20 cellular contexts compared by ENCODE assay signal in genomic region chr7:50592940-50593339, GRCh38. TPM values are rescaled to one million over a fixed set of nuclear protein-coding genes. Genes with fewer than 3 reads are reported as not detected.
DNase-seq lines count a peak whose midpoint lies in the region; ATAC-seq and TF ChIP-seq lines count a peak whose summit lies in the region.
"Had no signal": no experiment of that assay in that cellular context is flagged by ENCODE, and none has a peak within 500 bp of the region (broad histone marks: within the 10 kb centered on the region; RNA-seq: fewer than 3 reads in every experiment).

No MANE protein-coding gene starts in this region.

- POLR2A ChIA-PET in IMR-90 (lab: Charles Lee; ENCODE audit: unreplicated experiment) = no interaction called here
- POLR2A ChIA-PET in activated CD4-positive, alpha-beta T cell treated with anti-CD3 and anti-CD28 coated beads, Interleukin-2, amount 10 ng/mL, durations not matched to agents 7 days and 5 days (lab: Charles Lee) = no interaction called here

- no peak overlapping the region for H4K5ac ChIP-seq in IMR-90 (ENCODE audit: low read depth, low read length)

- H3K9me3 Mint-ChIP-seq in osteocyte (ENCODE audit: unreplicated experiment) (no peaks in the 10 kb centered on the region), type B pancreatic cell (no peaks in the 10 kb centered on the region)
- no peaks in the 10 kb centered on the region for H3K9me3 Mint-ChIP-seq in activated CD4-positive, alpha-beta T cell treated with anti-CD3 and anti-CD28 coated beads, Interleukin-2, amount 10 ng/mL, durations not matched to agents 7 days and 5 days
- H3K9me3 Mint-ChIP-seq: GM23338, IgD-negative memory B cell had no signal

- no peak for TF ChIP-seq RAD21 in IMR-90 (IDR thresholded peaks at IDR 0.05; ENCODE audit: low read length)

- no peak overlapping the region for H3K23ac ChIP-seq in IMR-90 (ENCODE audit: low read depth, low read length)
- H3K23ac ChIP-seq in mesenchymal stem cell (ENCODE audit: low read length in 2 of 2) = no peak overlapping the region

- intact Hi-C loops in IMR-90 (cut with micrococcal nuclease) = no loop called here

- H2AK5ac ChIP-seq in IMR-90 (ENCODE audit: low read depth, low read length) (no peak overlapping the region), mesenchymal stem cell (ENCODE audit: low read length, severe bottlenecking) (peak overlapping the region; percentile 58)

- no peaks in the 10 kb centered on the region for H3K27me3 ChIP-seq in IMR-90 (ENCODE audit: control insufficient read depth, insufficient read depth, low read length)
- no peaks in the 10 kb centered on the region for H3K27me3 ChIP-seq in mesenchymal stem cell (ENCODE audit: control insufficient read depth in 1 of 2, insufficient read depth in 1 of 2, low read length in 2 of 2)
- H3K27me3 ChIP-seq: BE2C had no signal

- 95% methylated on average over 9 of the region's 13 CpGs; no CpG with 5 or more reads in 1 of the 2 experiments for WGBS in IMR-90 (ENCODE audit: extremely low coverage in 2 of 2, insufficient read length in 1 of 2), 2 experiments
- WGBS in mesenchymal stem cell = 94% methylated on average over 13 of the region's 13 CpGs

- no peak overlapping the region for H2BK5ac ChIP-seq in IMR-90 (ENCODE audit: low read depth, low read length, poor library complexity, severe bottlenecking)
- no peak overlapping the region for H2BK5ac ChIP-seq in mesenchymal stem cell (ENCODE audit: low read depth, low read length, poor library complexity, severe bottlenecking)

- H3K9me1 ChIP-seq in IMR-90 (ENCODE audit: insufficient read depth, low read length) = peaks cover 2% of the 10 kb centered on the region; the same call in 1 of the 2 replicates

- CTCF ChIA-PET in IMR-90 (lab: Yijun Ruan, JAX) = no interaction called here
- CTCF ChIA-PET in activated CD4-positive, alpha-beta T cell treated with anti-CD3 and anti-CD28 coated beads, Interleukin-2, amount 10 ng/mL, durations not matched to agents 7 days and 5 days (lab: Charles Lee) = interaction anchor here (0.8 kb wide), 1 partner anchor 27 kb away, joined by 3 read pairs; no protein-coding TSS in a partner anchor

- in situ Hi-C loops in IMR-90 (cut with MboI; ENCODE audit: low sequenced_read_pairs) = no loop called here

- H4K91ac ChIP-seq in IMR-90 (ENCODE audit: insufficient read depth, low read depth, low read length) (no peak overlapping the region), mesenchymal stem cell (ENCODE audit: low read length) (no peak overlapping the region)

- dilution Hi-C loops in IMR-90 (cut with HindIII; ENCODE audit: low sequenced_read_pairs, unreplicated experiment) = no loop called here

- no peak for TF ChIP-seq POLR2A in IMR-90 (IDR thresholded peaks at IDR 0.05; ENCODE audit: low read depth, low read length)

- H4K20me1 ChIP-seq in IMR-90 (ENCODE audit: insufficient read depth, low read length) = no peaks in the 10 kb centered on the region; the same call in 1 of the 2 replicates

- H2BK12ac ChIP-seq in mesenchymal stem cell (ENCODE audit: low read length in 2 of 2) = no peak overlapping the region

- H3K14ac ChIP-seq in IMR-90 (replicated peaks; ENCODE audit: low read depth, low read length) (no peak overlapping the region), mesenchymal stem cell (ENCODE audit: low read length in 2 of 2) (no peak overlapping the region)

- no peak overlapping the region for H3K27ac ChIP-seq in IMR-90 (ENCODE audit: insufficient read depth, low read length)
- no peak overlapping the region for H3K27ac ChIP-seq in mesenchymal stem cell (ENCODE audit: low read length, poor library complexity, severe bottlenecking)
- H3K27ac ChIP-seq: HL-60 had no signal

- H3K4me1 Mint-ChIP-seq in osteocyte (ENCODE audit: unreplicated experiment) = no peaks in the 10 kb centered on the region
- H3K4me1 Mint-ChIP-seq in type B pancreatic cell (ENCODE audit: unreplicated experiment) = no peaks in the 10 kb centered on the region
- H3K4me1 Mint-ChIP-seq in activated CD4-positive, alpha-beta T cell treated with anti-CD3 and anti-CD28 coated beads, Interleukin-2, amount 10 ng/mL, durations not matched to agents 7 days and 5 days = peaks cover 25% of the 10 kb centered on the region
- H3K4me1 Mint-ChIP-seq: GM23338, IgD-negative memory B cell had no signal

- H3K4me3 ChIP-seq in IMR-90 (ENCODE audit: insufficient read depth, low read depth, low read length) (no peak overlapping the region), mesenchymal stem cell (ENCODE audit: insufficient read depth in 1 of 2, low read depth in 1 of 2, low read length in 2 of 2) (no peak overlapping the region)
- H3K4me3 ChIP-seq: GM23338 had no signal

- no peak overlapping the region for H2AFZ ChIP-seq in IMR-90 (replicated peaks; ENCODE audit: low read length, poor library complexity)
- no peak overlapping the region for H2AFZ ChIP-seq in mesenchymal stem cell (ENCODE audit: low read depth, low read length)
- H2AFZ ChIP-seq: GM23338 had no signal

- H3K9me3 ChIP-seq in IMR-90 (ENCODE audit: control insufficient read depth, insufficient read depth, low read length) (no peaks in the 10 kb centered on the region), mesenchymal stem cell (ENCODE audit: control insufficient read depth, low read length) (no peaks in the 10 kb centered on the region)
- H3K9me3 ChIP-seq: BE2C, Caco-2 had no signal

- no peak overlapping the region for H2BK20ac ChIP-seq in IMR-90 (ENCODE audit: low read depth, low read length)

- H3K9ac ChIP-seq in IMR-90 (ENCODE audit: low read depth, low read length) (no peak overlapping the region), mesenchymal stem cell (ENCODE audit: low read length) (no peak overlapping the region)

- H3K27me3 Mint-ChIP-seq in osteocyte (ENCODE audit: unreplicated experiment) (no peaks in the 10 kb centered on the region), type B pancreatic cell (no peaks in the 10 kb centered on the region)
- H3K27me3 Mint-ChIP-seq in activated CD4-positive, alpha-beta T cell treated with anti-CD3 and anti-CD28 coated beads, Interleukin-2, amount 10 ng/mL, durations not matched to agents 7 days and 5 days = peaks cover 2% of the 10 kb centered on the region

- H3K18ac ChIP-seq in IMR-90 (ENCODE audit: low read depth, low read length) (no peak overlapping the region), mesenchymal stem cell (ENCODE audit: low read depth in 1 of 2, low read length in 2 of 2) (no peak overlapping the region)

- ATAC-seq in IMR-90 (ENCODE audit: low read depth) (no peak), GM18502 (IDR thresholded peaks at IDR 0.05; ENCODE audit: poor library complexity, unreplicated experiment) (no peak), left lobe of liver (no peak)
- ATAC-seq: GM23338 had no signal

- H2AK9ac ChIP-seq in IMR-90 (replicated peaks; ENCODE audit: low read depth, low read length, poor library complexity) = peak overlapping the region; percentile 4

- H3K79me1 ChIP-seq in IMR-90 (ENCODE audit: low read depth in 1 of 2, low read length in 2 of 2) = no peaks in the 10 kb centered on the region
- peaks cover 5% of the 10 kb centered on the region for H3K79me1 ChIP-seq in mesenchymal stem cell (replicated peaks; ENCODE audit: low read length, poor library complexity, severe bottlenecking)

- H3K4me1 ChIP-seq in IMR-90 (ENCODE audit: control insufficient read depth, insufficient read depth, low read length) (no peaks in the 10 kb centered on the region), mesenchymal stem cell (ENCODE audit: control insufficient read depth, insufficient read depth, low read depth, low read length) (peaks cover 19% of the 10 kb centered on the region)
- H3K4me1 ChIP-seq: BE2C, Caco-2 had no signal

- H3K36me3 Mint-ChIP-seq in osteocyte (ENCODE audit: unreplicated experiment) (peaks cover 45% of the 10 kb centered on the region), type B pancreatic cell (peaks cover 31% of the 10 kb centered on the region)
- H3K36me3 Mint-ChIP-seq in activated CD4-positive, alpha-beta T cell treated with anti-CD3 and anti-CD28 coated beads, Interleukin-2, amount 10 ng/mL, durations not matched to agents 7 days and 5 days (ENCODE audit: low read depth) = no peaks in the 10 kb centered on the region
- H3K36me3 Mint-ChIP-seq: CD4-positive, CD25-positive, alpha-beta regulatory T cell; IgD-negative memory B cell had no signal

- no peak overlapping the region for H4K8ac ChIP-seq in IMR-90 (ENCODE audit: low read depth in 2 of 2, low read length in 2 of 2)
- H4K8ac ChIP-seq in mesenchymal stem cell (ENCODE audit: low read length) = no peak overlapping the region

- H2BK15ac ChIP-seq in IMR-90 (ENCODE audit: low read depth, low read length) = no peak overlapping the region
- H2BK15ac ChIP-seq in mesenchymal stem cell (ENCODE audit: low read depth, poor library complexity, severe bottlenecking) = no peak overlapping the region

- H3K56ac ChIP-seq in IMR-90 (ENCODE audit: extremely low read depth, insufficient read depth, low read length) = no peak overlapping the region

- H3K27ac Mint-ChIP-seq in osteocyte (ENCODE audit: unreplicated experiment) = no peak overlapping the region
- no peak overlapping the region for H3K27ac Mint-ChIP-seq in type B pancreatic cell
- H3K27ac Mint-ChIP-seq in activated CD4-positive, alpha-beta T cell treated with anti-CD3 and anti-CD28 coated beads, Interleukin-2, amount 10 ng/mL, durations not matched to agents 7 days and 5 days = no peak overlapping the region
- H3K27ac Mint-ChIP-seq: GM23338, IgD-negative memory B cell had no signal

- TF ChIP-seq CTCF in IMR-90 (conservative IDR thresholded peaks at IDR 0.05; ENCODE audit: low read depth, low read length) = no peak
- TF ChIP-seq CTCF in osteocyte (IDR thresholded peaks at IDR 0.05) = no peak
- no peak for TF ChIP-seq CTCF in type B pancreatic cell (conservative IDR thresholded peaks at IDR 0.05)

- H3K36me3 ChIP-seq in IMR-90 (ENCODE audit: control insufficient read depth, insufficient read depth, low read length) (peaks cover 20% of the 10 kb centered on the region), mesenchymal stem cell (ENCODE audit: control insufficient read depth in 1 of 2, insufficient read depth in 2 of 2, low read depth in 1 of 2, low read length in 2 of 2) (peaks cover 22 to 53% of the 10 kb centered on the region in 2 experiments)
- H3K36me3 ChIP-seq: BE2C had no signal

- H3K4me3 Mint-ChIP-seq in osteocyte (ENCODE audit: unreplicated experiment) (no peak overlapping the region), type B pancreatic cell (no peak overlapping the region)
- no peak overlapping the region for H3K4me3 Mint-ChIP-seq in activated CD4-positive, alpha-beta T cell treated with anti-CD3 and anti-CD28 coated beads, Interleukin-2, amount 10 ng/mL, durations not matched to agents 7 days and 5 days
- H3K4me3 Mint-ChIP-seq: CD4-positive, CD25-positive, alpha-beta regulatory T cell; GM23338 had no signal

- no peak overlapping the region for H3K4ac ChIP-seq in IMR-90 (ENCODE audit: low read depth, low read length)
- H3K4ac ChIP-seq in mesenchymal stem cell (ENCODE audit: low read depth in 1 of 2, low read length in 2 of 2) = no peak overlapping the region

- H2BK120ac ChIP-seq in IMR-90 (ENCODE audit: low read depth, low read length) (no peak overlapping the region), mesenchymal stem cell (ENCODE audit: low read depth, low read length) (no peak overlapping the region)

- H3K4me2 ChIP-seq in IMR-90 (ENCODE audit: low read depth, low read length) (no peak overlapping the region), mesenchymal stem cell (ENCODE audit: low read length, poor library complexity, severe bottlenecking) (no peak overlapping the region)
- H3K4me2 ChIP-seq: GM23338 had no signal

- DNase-seq in IMR-90 (no peak), mesenchymal stem cell (no peak), osteocyte (ENCODE audit: extremely low spot score, unreplicated experiment) (peak; percentile 78), type B pancreatic cell (ENCODE audit: extremely low spot score, unreplicated experiment) (peak; percentile 56), left lobe of liver (ENCODE audit: low spot score) (no peak)
- no peak for DNase-seq in activated CD4-positive, alpha-beta T cell treated with anti-CD3 and anti-CD28 coated beads, Interleukin-2, amount 10 ng/mL, durations not matched to agents 7 days and 5 days
- DNase-seq: ACHN; BE2C; C1 segment of cervical spinal cord; Caco-2; CD4-positive, CD25-positive, alpha-beta regulatory T cell; DMS79 treated with DMSO at 0.1 percent for 48 hours; GF-D8; HCEC 1CT; KG1 had no signal

- no TSS peak for BruUV-seq in IMR-90 (replicated peaks; lab: Mats Ljungman, UMichigan)

RNA-seq across cellular contexts. Expression of gene DDC, which starts 27.7 kb away (rescaled TPM):
- total RNA-seq in IMR-90 (2012; rRNA removed) (not detected in 2 replicates), osteocyte (not detected in 2 replicates), type B pancreatic cell (ENCODE audit: low replicate concordance) (29.9 and 71.9 TPM in 2 replicates), left lobe of liver (48.6 TPM)
- not detected in 2 replicates for polyA plus RNA-seq in IMR-90 (2012; rRNA removed)
- not detected in 2 replicates for polyA plus RNA-seq in IMR-90 (2012; cell fraction: cytosol; rRNA removed)
- not detected in 2 replicates for polyA plus RNA-seq in IMR-90 (2012; cell fraction: nucleus; rRNA removed; ENCODE audit: low replicate concordance)
- not detected for polyA plus RNA-seq in mesenchymal stem cell (2013, experiment 1 of 2)
- not detected for polyA plus RNA-seq in mesenchymal stem cell (2013, experiment 2 of 2)
- not detected for total RNA-seq in activated CD4-positive, alpha-beta T cell treated with anti-CD3 and anti-CD28 coated beads, Interleukin-2, amount 10 ng/mL, durations not matched to agents 7 days and 5 days
- total RNA-seq: CD4-positive, CD25-positive, alpha-beta regulatory T cell; GM23338; HT1080 had no signal
- polyA plus RNA-seq: CD4-positive, CD25-positive, alpha-beta regulatory T cell; GM23338; IgD-negative memory B cell had no signal

Comparison
In these comparisons a context has a peak if more than half of its experiments do, and no peak if none do; other contexts are left out.
1. DNase-seq: peak in osteocyte (single experiment) and type B pancreatic cell (single experiment); none in IMR-90 (single experiment), mesenchymal stem cell (single experiment), activated CD4-positive, alpha-beta T cell treated with anti-CD3 and anti-CD28 coated beads, Interleukin-2, amount 10 ng/mL, durations not matched to agents 7 days and 5 days (single experiment) and left lobe of liver (single experiment).
2. RNA of gene DDC, which starts 27.7 kb away (total RNA-seq): 48.6 TPM in left lobe of liver (single experiment) and 29.9 to 71.9 TPM in type B pancreatic cell; not detected in activated CD4-positive, alpha-beta T cell treated with anti-CD3 and anti-CD28 coated beads, Interleukin-2, amount 10 ng/mL, durations not matched to agents 7 days and 5 days, not detected in IMR-90 and not detected in osteocyte; every median in the first group is over 10 times any median in the second.